Comparison of ENCODE assay signal across 8 cellular contexts in the genomic region with DNA sequence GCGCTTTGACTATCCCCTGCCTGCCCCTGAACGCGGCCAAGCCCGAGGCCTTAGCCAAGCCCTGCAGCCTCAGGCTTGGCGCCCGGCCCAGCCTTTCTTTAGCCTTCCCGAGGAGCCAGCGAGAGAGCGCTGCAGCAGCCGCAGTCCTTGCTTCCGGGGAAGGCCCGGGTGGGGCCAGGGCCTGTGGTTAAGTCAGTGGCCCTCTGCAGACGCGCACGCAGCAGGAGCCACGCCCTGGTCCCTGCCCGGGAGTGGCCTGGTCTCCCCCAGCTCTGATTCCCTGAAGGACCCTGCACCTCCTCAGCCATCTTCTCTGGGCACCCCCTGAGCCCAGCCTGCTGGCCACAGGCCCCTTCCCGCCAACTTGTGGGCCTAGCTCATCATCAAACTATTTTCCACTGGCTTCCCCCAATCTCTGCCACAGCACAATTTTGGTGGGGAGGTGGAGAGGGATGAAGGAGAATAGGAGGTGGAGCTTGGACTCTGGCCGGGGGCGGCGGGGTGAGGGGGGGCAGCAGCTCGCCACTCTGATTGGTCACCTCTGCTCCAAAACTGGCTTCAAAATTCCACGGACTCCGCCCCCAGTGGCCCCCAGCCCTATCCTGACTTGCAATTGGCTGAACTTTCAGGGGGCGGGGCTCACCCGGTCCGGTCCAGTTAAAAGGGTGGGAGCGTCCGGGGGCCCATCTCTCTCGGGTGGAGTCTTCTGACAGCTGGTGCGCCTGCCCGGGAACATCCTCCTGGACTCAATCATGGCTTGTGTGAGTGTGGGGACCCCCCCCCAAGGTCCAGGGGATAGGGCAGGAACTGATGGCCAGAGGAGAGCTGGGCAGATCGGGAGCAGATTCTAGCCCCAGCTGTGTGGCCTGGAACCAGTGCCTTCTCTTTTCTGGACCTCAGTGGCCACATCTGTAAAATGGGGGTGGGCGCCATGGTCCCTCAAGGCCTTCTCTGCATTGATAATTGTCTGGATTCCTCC. TPM values are rescaled to one million over a fixed set of nuclear protein-coding genes. Genes with fewer than 3 reads are reported as not detected.
A peak's percentile ranks its signal among the peaks of the same experiment; 100 is the strongest.
DNase-seq lines count a peak whose midpoint lies in the region; ATAC-seq and TF ChIP-seq lines count a peak whose summit lies in the region.

TSS of gene LGALS1 (plus strand) at position 686 of the 979 bp plus-strand sequence. CDS start at position 753, 67 bp downstream.

- peaks cover 50 to 67% (median 55%) of the 10 kb centered on the region in 3 donors for H3K4me1 Mint-ChIP-seq in T-cell

- intact Hi-C loops in psoas muscle (cut with DNase I), result no loop called here

- CTCF ChIA-PET in T-cell (lab: Charles Lee), result interaction anchor here (1.3 to 8.6 kb wide), 5 partner anchors 14 to 67 kb away, joined by 3 to 61 read pairs (median 6); partner anchors contain the start of genes GGA1 (in 1 of the 2) and PDXP (in 1 of the 2)

- H3K4me2 ChIP-seq in KMS-11, result peak within 1 kb of the TSS; percentile 99

- H3K27ac ChIP-seq in KMS-11 (peak within 1 kb of the TSS; percentile 86), right atrium auricular region (peak within 1 kb of the TSS; percentile 93 to 94), psoas muscle (peak within 1 kb of the TSS; percentile 96)

- no peaks in the 10 kb centered on the region for H3K9me3 ChIP-seq in right atrium auricular region
- H3K9me3 ChIP-seq in psoas muscle, result no peaks in the 10 kb centered on the region

- H3K36me3 ChIP-seq in KMS-11 (ENCODE audit: insufficient read depth) (no peaks in the 10 kb centered on the region), right atrium auricular region (peaks cover 21% of the 10 kb centered on the region), psoas muscle (ENCODE audit: insufficient read depth in 1 of 2, low read depth in 1 of 2) (peaks cover 0 to 28% of the 10 kb centered on the region in 2 donors)

- no peaks in the 10 kb centered on the region for H3K27me3 Mint-ChIP-seq in T-cell

- peaks cover 26% of the 10 kb centered on the region for H3K4me1 ChIP-seq in KMS-11 (ENCODE audit: low read depth, poor library complexity, severe bottlenecking)
- H3K4me1 ChIP-seq in right atrium auricular region, result peaks cover 0 to 47% of the 10 kb centered on the region in 2 donors
- peaks cover 27% of the 10 kb centered on the region for H3K4me1 ChIP-seq in psoas muscle

- WGBS in psoas muscle, 3 donors, result 1 to 2% (median 2%) methylated on average over 34 of the region's 34 CpGs

- DNase-seq in COLO668 (lab: John Stamatoyannopoulos, UW; ENCODE audit: unreplicated experiment) (peak; percentile 86), GM20000 (ENCODE audit: low spot score) (peak; percentile 85), T-cell (peak in 29 of 34 experiments; percentile 24 to 69 (median 44)), astrocyte of the cerebellum (ENCODE audit: low read depth) (peak; percentile 91), right atrium auricular region (ENCODE audit: low spot score) (peak; percentile 98), psoas muscle (peak; percentile 98)

- H3K4me3 ChIP-seq in KMS-11 (IDR thresholded peaks at IDR 0.05; ENCODE audit: insufficient read depth, low read depth, low read length), result no peak within 1 kb of the TSS
- peak within 1 kb of the TSS; percentile 93 for H3K4me3 ChIP-seq in astrocyte of the cerebellum (ENCODE audit: low read depth, low read length)
- H3K4me3 ChIP-seq in right atrium auricular region, result peak within 1 kb of the TSS; percentile 47 to 67
- H3K4me3 ChIP-seq in psoas muscle, result peak within 1 kb of the TSS; percentile 79

- H3K36me3 Mint-ChIP-seq in T-cell, result no peaks in the 10 kb centered on the region

- no peaks in the 10 kb centered on the region for H4K20me1 ChIP-seq in KMS-11 (ENCODE audit: insufficient read depth)

- H3K27ac Mint-ChIP-seq in T-cell, result peak within 1 kb of the TSS; percentile 95 to 98

- in situ Hi-C loops in astrocyte of the cerebellum (cut with HindIII; ENCODE audit: low sequenced_read_pairs), result no loop called here

- H3K9me3 Mint-ChIP-seq in T-cell, result no peaks in the 10 kb centered on the region

- H2AFZ ChIP-seq in KMS-11 (ENCODE audit: low read depth), result peak within 1 kb of the TSS; percentile 68

- POLR2A ChIA-PET in T-cell (lab: Charles Lee), result interaction anchor here in 1 of 2 donors (0.7 kb wide), 1 partner anchor 17 kb away, joined by 14 read pairs; no protein-coding TSS in a partner anchor

- TF ChIP-seq CTCF in GM20000 (IDR thresholded peaks at IDR 0.05; ENCODE audit: extremely low read depth, missing control alignments), result no peak
- no peak for TF ChIP-seq CTCF in KMS-11 (conservative IDR thresholded peaks at IDR 0.05; ENCODE audit: low read depth, low read length)
- TF ChIP-seq CTCF in astrocyte of the cerebellum (IDR thresholded peaks at IDR 0.05; ENCODE audit: low read depth, low read length, missing control alignments), result no peak
- TF ChIP-seq CTCF in right atrium auricular region (IDR thresholded peaks at IDR 0.05), result peak in 1 of 2 donors; percentile 60
- TF ChIP-seq CTCF in psoas muscle (IDR thresholded peaks at IDR 0.05), result no peak

- H3K9ac ChIP-seq in KMS-11, result peak within 1 kb of the TSS; percentile 65; the same call in 1 of the 2 replicates

- ATAC-seq in T-cell (replicated peaks in 1 of 4) (peak; percentile 20 to 47 (median 33)), psoas muscle (peak; percentile 76 to 84 (median 80)), HG03520 (IDR thresholded peaks at IDR 0.05; ENCODE audit: unreplicated experiment) (no peak)

- H3K27me3 ChIP-seq in KMS-11 (ENCODE audit: insufficient read depth, low read depth) (no peaks in the 10 kb centered on the region), right atrium auricular region (no peaks in the 10 kb centered on the region), psoas muscle (ENCODE audit: insufficient read depth in 3 of 3, low read length in 2 of 3) (no peaks in the 10 kb centered on the region)

- H3K4me3 Mint-ChIP-seq in T-cell, result peak within 1 kb of the TSS; percentile 87 to 97 (median 87)

- H3K79me2 ChIP-seq in KMS-11 (ENCODE audit: insufficient read depth, low read depth), result peaks cover 8% of the 10 kb centered on the region; the same call in 1 of the 2 replicates

RNA-seq across cellular contexts. Expression of gene LGALS1, which starts in this region (rescaled TPM):
- total RNA-seq in T-cell (100 to 1,000 TPM in 2 of 5 donors, 10 to 100 TPM in 3; 39.5 to 206 (median 99.2) TPM), right atrium auricular region (1,000 to 10,000 TPM in 1 of 2 donors, 100 to 1,000 TPM in 1; 584 to 1,958 TPM), psoas muscle (1,000 to 10,000 TPM in 1 of 4 donors, 100 to 1,000 TPM in 3; 434 to 1,013 (median 908) TPM)
- polyA plus RNA-seq in psoas muscle, result 1,000 to 10,000 TPM in 2 of 3 donors, 100 to 1,000 TPM in 1; 717 to 1,817 (median 1,077) TPM

Comparison
In these comparisons a context has a peak if more than half of its experiments do, and no peak if none do; other contexts are left out.
1. DNase-seq: peak in every context shown above with its lines; median percentile 98 in right atrium auricular region; 98 in psoas muscle; 91 in astrocyte of the cerebellum; 86 in COLO668; 85 in GM20000; 44 in T-cell.